1 cellular context compared by ENCODE assay signal in the genomic region with DNA sequence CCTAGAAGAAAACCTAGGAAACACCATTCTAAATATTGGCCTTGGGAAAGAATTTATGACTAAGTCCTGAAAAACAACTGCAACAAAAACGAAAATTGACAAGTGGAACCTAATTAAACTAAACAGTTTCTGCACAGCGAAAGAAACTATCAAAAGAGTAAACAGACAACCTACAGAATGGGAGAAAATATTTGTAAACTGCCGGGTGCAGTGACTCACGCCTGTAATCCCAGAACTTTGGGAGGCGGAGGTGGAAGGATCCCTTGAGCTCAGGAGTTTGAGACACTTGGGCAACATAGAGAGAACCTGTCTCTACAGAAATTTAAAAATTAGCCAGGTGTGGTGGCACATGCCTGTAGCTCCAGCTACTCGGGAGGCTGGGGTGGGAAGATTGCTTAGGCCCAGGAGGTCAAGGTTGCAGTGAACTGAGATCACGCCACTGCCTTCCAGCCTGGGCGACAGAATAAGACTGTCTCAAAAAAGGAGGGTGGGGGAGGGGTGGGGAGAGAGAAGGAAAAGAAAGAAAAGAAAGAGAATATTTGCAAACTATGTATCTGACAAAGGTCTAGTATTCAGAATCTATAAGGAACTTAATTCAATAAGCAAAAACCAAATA.
TF ChIP-seq lines count a peak whose summit lies in the region.

No MANE protein-coding gene starts in this region.

TF ChIP-seq in K562, 482 proteins besides CTCF, POLR2A, EP300 and RAD21 (continued from another document):
- TF ChIP-seq, protein P1, sequence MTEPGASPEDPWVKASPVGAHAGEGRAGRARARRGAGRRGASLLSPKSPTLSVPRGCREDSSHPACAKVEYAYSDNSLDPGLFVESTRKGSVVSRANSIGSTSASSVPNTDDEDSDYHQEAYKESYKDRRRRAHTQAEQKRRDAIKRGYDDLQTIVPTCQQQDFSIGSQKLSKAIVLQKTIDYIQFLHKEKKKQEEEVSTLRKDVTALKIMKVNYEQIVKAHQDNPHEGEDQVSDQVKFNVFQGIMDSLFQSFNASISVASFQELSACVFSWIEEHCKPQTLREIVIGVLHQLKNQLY (CRISPR knock-in tag; conservative IDR thresholded peaks at IDR 0.05): no peak
- no peak for TF ChIP-seq TOE1 (IDR thresholded peaks at IDR 0.05; ENCODE audit: borderline replicate concordance)
- no peak for TF ChIP-seq TOE1 (CRISPR knock-in tag; IDR thresholded peaks at IDR 0.05; ENCODE audit: borderline replicate concordance, low read depth)
- TF ChIP-seq CSDE1 (IDR thresholded peaks at IDR 0.05): no peak
- TF ChIP-seq MEIS2 (IDR thresholded peaks at IDR 0.05; ENCODE audit: partially characterized antibody): no peak
- no peak for TF ChIP-seq SMAD2 (IDR thresholded peaks at IDR 0.05; ENCODE audit: low read depth, low read length)
- no peak for TF ChIP-seq RUNX1 (IDR thresholded peaks at IDR 0.05; ENCODE audit: low read depth)
- no peak for TF ChIP-seq EP400 (IDR thresholded peaks at IDR 0.05)
- TF ChIP-seq ELF1 (tag; IDR thresholded peaks at IDR 0.05): no peak
- no peak for TF ChIP-seq U2AF1 (optimal IDR thresholded peaks at IDR 0.05; ENCODE audit: low read depth, low read length)
- TF ChIP-seq, protein P2, sequence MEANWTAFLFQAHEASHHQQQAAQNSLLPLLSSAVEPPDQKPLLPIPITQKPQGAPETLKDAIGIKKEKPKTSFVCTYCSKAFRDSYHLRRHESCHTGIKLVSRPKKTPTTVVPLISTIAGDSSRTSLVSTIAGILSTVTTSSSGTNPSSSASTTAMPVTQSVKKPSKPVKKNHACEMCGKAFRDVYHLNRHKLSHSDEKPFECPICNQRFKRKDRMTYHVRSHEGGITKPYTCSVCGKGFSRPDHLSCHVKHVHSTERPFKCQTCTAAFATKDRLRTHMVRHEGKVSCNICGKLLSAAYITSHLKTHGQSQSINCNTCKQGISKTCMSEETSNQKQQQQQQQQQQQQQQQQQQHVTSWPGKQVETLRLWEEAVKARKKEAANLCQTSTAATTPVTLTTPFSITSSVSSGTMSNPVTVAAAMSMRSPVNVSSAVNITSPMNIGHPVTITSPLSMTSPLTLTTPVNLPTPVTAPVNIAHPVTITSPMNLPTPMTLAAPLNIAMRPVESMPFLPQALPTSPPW (CRISPR knock-in tag; IDR thresholded peaks at IDR 0.05): no peak
- no peak for TF ChIP-seq ZNF239 (CRISPR knock-in tag; IDR thresholded peaks at IDR 0.05)
- no peak for TF ChIP-seq ZNF384 (IDR thresholded peaks at IDR 0.05; ENCODE audit: low read depth, low read length)
- TF ChIP-seq ZSCAN29 (IDR thresholded peaks at IDR 0.05): no peak
- TF ChIP-seq YY1 (IDR thresholded peaks at IDR 0.05; ENCODE audit: borderline replicate concordance in 1 of 3, control insufficient read depth in 1 of 3, extremely low read depth in 1 of 3, insufficient read depth in 3 of 3, insufficient read length in 1 of 3, insufficient replicate concordance in 2 of 3, low read depth in 1 of 3, low read length in 2 of 3): no peak
- TF ChIP-seq, protein P3, sequence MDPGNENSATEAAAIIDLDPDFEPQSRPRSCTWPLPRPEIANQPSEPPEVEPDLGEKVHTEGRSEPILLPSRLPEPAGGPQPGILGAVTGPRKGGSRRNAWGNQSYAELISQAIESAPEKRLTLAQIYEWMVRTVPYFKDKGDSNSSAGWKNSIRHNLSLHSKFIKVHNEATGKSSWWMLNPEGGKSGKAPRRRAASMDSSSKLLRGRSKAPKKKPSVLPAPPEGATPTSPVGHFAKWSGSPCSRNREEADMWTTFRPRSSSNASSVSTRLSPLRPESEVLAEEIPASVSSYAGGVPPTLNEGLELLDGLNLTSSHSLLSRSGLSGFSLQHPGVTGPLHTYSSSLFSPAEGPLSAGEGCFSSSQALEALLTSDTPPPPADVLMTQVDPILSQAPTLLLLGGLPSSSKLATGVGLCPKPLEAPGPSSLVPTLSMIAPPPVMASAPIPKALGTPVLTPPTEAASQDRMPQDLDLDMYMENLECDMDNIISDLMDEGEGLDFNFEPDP (CRISPR knock-in tag; IDR thresholded peaks at IDR 0.05): no peak
- TF ChIP-seq CHD1 (IDR thresholded peaks at IDR 0.05; ENCODE audit: low read length): no peak
